In the genomic region with DNA sequence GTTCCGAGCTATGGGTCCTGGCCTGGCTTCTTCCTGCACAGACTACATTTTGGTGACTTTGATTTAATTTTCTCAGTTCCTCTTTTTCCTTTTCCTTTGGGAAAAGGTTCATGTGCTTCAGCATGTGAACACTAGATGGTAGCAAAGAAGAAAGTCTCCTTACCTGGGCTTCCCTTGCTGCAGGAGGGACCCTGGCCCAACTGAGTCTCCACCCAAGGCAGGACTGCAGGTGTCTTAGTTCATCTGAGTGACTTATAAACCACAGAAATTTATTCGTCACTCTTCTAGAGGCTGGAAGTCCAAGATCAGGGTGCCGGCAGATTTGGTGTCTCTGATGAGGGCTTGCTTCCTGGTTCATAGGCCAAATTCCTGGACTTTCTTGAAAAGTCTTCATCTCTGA, we compare ENCODE assay signal across 13 cellular contexts.
DNase-seq lines count a peak whose midpoint lies in the region; ATAC-seq and TF ChIP-seq lines count a peak whose summit lies in the region.
"Had no signal": no experiment of that assay in that cellular context is flagged by ENCODE, and none has a peak within 500 bp of the region (broad histone marks: within the 10 kb centered on the region; RNA-seq: fewer than 3 reads in every experiment).

No MANE protein-coding gene starts in this region.

- no peaks in the 10 kb centered on the region for H3K36me3 ChIP-seq in WERI-Rb-1

- H3K4me1 Mint-ChIP-seq in nephron, result peaks cover 5% of the 10 kb centered on the region
- H3K4me1 Mint-ChIP-seq: CD4-positive, alpha-beta memory T cell; memory B cell had no signal

- H3K4me3 Mint-ChIP-seq in nephron, result no peak overlapping the region
- H3K4me3 Mint-ChIP-seq: activated T-cell treated with anti-CD3 and anti-CD28 coated beads, Interleukin-2, amount 50 U/mL, for 72 hours; CD4-positive, alpha-beta memory T cell; memory B cell had no signal

- ATAC-seq in HG03159 (IDR thresholded peaks at IDR 0.05; ENCODE audit: unreplicated experiment) (no peak), HG03565 (IDR thresholded peaks at IDR 0.05; ENCODE audit: unreplicated experiment) (no peak)
- ATAC-seq: activated T-cell treated with anti-CD3 and anti-CD28 coated beads, Interleukin-2, amount 50 U/mL, for 72 hours had no signal

- DNase-seq in G401 (ENCODE audit: low spot score), result peak; percentile 37
- peak; percentile 67 for DNase-seq in HPDE6-E6E7 (ENCODE audit: extremely low spot score)
- no peak for DNase-seq in WERI-Rb-1
- DNase-seq in activated T-cell treated with anti-CD3 and anti-CD28 coated beads for 4 hours, result no peak
- DNase-seq in stimulated activated CD4-positive, alpha-beta T cell treated with anti-CD3 and anti-CD28 coated beads, Interleukin-12 subunit alpha, Interleukin-12 subunit beta, amount 100 ng/mL, for 4 hours, result no peak
- DNase-seq: activated T-cell treated with anti-CD3 and anti-CD28 coated beads, Interleukin-2, amount 50 U/mL, for 72 hours; amniotic stem cell; CD4-positive, alpha-beta memory T cell; NCI-H226 had no signal

- H3K9me3 Mint-ChIP-seq in nephron, result peaks cover 3% of the 10 kb centered on the region

- no peaks in the 10 kb centered on the region for H3K9me3 ChIP-seq in WERI-Rb-1 (ENCODE audit: severe bottlenecking)

- peaks cover 46% of the 10 kb centered on the region for H3K27me3 Mint-ChIP-seq in nephron (ENCODE audit: low read depth)

- no peak overlapping the region for H3K4me3 ChIP-seq in WERI-Rb-1 (ENCODE audit: low read depth, low read length)

- peak; percentile 34; the same call in 1 of the 2 replicates for TF ChIP-seq CTCF in WERI-Rb-1 (IDR thresholded peaks at IDR 0.05; ENCODE audit: low read depth, low read length)
- TF ChIP-seq CTCF in nephron (IDR thresholded peaks at IDR 0.05; ENCODE audit: unreplicated experiment in 3 of 3), result peak; percentile 22 to 39 (median 38)

- no peaks in the 10 kb centered on the region for H3K36me3 Mint-ChIP-seq in nephron (ENCODE audit: low read depth)
- H3K36me3 Mint-ChIP-seq: CD4-positive, alpha-beta memory T cell; memory B cell had no signal

- no peak overlapping the region for H3K27ac ChIP-seq in WERI-Rb-1

- H3K27me3 ChIP-seq in WERI-Rb-1 (ENCODE audit: insufficient read depth, low read depth, severe bottlenecking), result peaks cover 99% of the 10 kb centered on the region

- no peak overlapping the region for H3K27ac Mint-ChIP-seq in nephron
- H3K27ac Mint-ChIP-seq: activated T-cell treated with anti-CD3 and anti-CD28 coated beads, Interleukin-2, amount 50 U/mL, for 72 hours; CD4-positive, alpha-beta memory T cell; memory B cell had no signal

- in situ Hi-C loops in G401 (cut with HindIII; ENCODE audit: low sequenced_read_pairs), result no loop called here

Comparison
In these comparisons a context has a peak if more than half of its experiments do, and no peak if none do; other contexts are left out.
1. DNase-seq: peak in G401 (single experiment) and HPDE6-E6E7 (single experiment); none in WERI-Rb-1 (single experiment), activated T-cell treated with anti-CD3 and anti-CD28 coated beads for 4 hours (single experiment) and stimulated activated CD4-positive, alpha-beta T cell treated with anti-CD3 and anti-CD28 coated beads, Interleukin-12 subunit alpha, Interleukin-12 subunit beta, amount 100 ng/mL, for 4 hours (single experiment).